ENCODE assay signal across 3 cellular contexts in the genomic region with DNA sequence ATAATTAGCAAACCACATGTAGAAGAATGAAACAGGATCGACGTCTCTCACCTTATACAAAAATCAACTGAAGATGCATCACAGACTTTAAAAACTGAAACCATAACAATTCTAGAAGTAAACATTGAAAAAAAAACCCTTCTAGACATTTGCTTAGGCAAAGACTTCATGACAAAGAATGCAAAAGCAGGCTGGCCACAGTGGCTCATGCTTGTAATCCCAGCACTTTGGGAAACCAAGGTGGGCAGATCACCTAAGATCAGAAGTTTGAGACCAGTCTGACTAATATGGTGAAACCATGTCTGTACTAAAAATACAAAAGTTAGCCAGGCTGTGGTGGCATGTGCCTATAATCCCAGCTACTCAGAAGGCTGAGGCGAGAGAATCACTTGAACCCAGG.
TF ChIP-seq lines count a peak whose summit lies in the region.

No MANE protein-coding gene starts in this region.

TF ChIP-seq in IMR-90, 13 proteins besides CTCF, POLR2A, EP300 and RAD21:
- TF ChIP-seq RCOR1 (IDR thresholded peaks at IDR 0.05; ENCODE audit: insufficient replicate concordance, low read length) (no peak), MXI1 (IDR thresholded peaks at IDR 0.05; ENCODE audit: borderline replicate concordance, low read depth, low read length) (no peak), SMC3 (IDR thresholded peaks at IDR 0.05; ENCODE audit: low read depth, low read length) (no peak), MAZ (IDR thresholded peaks at IDR 0.05; ENCODE audit: borderline replicate concordance, low read depth, low read length) (no peak), USF2 (IDR thresholded peaks at IDR 0.05; ENCODE audit: low read depth, low read length) (no peak), CEBPB (IDR thresholded peaks at IDR 0.05; ENCODE audit: low read depth, low read length) (no peak), MAFK (IDR thresholded peaks at IDR 0.05; ENCODE audit: low read depth, low read length) (no peak), CHD1 (IDR thresholded peaks at IDR 0.05; ENCODE audit: low read depth, low read length) (no peak), FOS (IDR thresholded peaks at IDR 0.05; ENCODE audit: low read depth, low read length) (no peak), RFX5 (IDR thresholded peaks at IDR 0.05; ENCODE audit: low read depth, low read length) (no peak), BHLHE40 (IDR thresholded peaks at IDR 0.05; ENCODE audit: low read depth, low read length) (no peak), NFE2L2 (IDR thresholded peaks at IDR 0.05; ENCODE audit: low read depth, low read length) (no peak)
- TF ChIP-seq, protein P1, sequence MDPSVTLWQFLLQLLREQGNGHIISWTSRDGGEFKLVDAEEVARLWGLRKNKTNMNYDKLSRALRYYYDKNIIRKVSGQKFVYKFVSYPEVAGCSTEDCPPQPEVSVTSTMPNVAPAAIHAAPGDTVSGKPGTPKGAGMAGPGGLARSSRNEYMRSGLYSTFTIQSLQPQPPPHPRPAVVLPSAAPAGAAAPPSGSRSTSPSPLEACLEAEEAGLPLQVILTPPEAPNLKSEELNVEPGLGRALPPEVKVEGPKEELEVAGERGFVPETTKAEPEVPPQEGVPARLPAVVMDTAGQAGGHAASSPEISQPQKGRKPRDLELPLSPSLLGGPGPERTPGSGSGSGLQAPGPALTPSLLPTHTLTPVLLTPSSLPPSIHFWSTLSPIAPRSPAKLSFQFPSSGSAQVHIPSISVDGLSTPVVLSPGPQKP (IDR thresholded peaks at IDR 0.05; ENCODE audit: borderline replicate concordance, low read depth, low read length) = no peak

TF ChIP-seq in GM12878, 131 proteins besides CTCF, POLR2A, EP300 and RAD21:
- TF ChIP-seq SPI1 (IDR thresholded peaks at IDR 0.05; ENCODE audit: borderline replicate concordance, insufficient read depth, low read depth, low read length) (no peak), FOXK2 (IDR thresholded peaks at IDR 0.05) (no peak), E2F4 (IDR thresholded peaks at IDR 0.05; ENCODE audit: low read depth, low read length) (no peak)

TF ChIP-seq in SK-N-SH treated with all-trans-retinoic acid at 6 μM for 48 hours, 23 proteins besides CTCF, POLR2A, EP300 and RAD21:
- TF ChIP-seq, protein P2, sequence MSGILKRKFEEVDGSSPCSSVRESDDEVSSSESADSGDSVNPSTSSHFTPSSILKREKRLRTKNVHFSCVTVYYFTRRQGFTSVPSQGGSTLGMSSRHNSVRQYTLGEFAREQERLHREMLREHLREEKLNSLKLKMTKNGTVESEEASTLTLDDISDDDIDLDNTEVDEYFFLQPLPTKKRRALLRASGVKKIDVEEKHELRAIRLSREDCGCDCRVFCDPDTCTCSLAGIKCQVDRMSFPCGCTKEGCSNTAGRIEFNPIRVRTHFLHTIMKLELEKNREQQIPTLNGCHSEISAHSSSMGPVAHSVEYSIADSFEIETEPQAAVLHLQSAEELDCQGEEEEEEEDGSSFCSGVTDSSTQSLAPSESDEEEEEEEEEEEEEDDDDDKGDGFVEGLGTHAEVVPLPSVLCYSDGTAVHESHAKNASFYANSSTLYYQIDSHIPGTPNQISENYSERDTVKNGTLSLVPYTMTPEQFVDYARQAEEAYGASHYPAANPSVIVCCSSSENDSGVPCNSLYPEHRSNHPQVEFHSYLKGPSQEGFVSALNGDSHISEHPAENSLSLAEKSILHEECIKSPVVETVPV (CRISPR knock-in tag; IDR thresholded peaks at IDR 0.05) = no peak
- TF ChIP-seq CREB5 (CRISPR knock-in tag; IDR thresholded peaks at IDR 0.05; ENCODE audit: low read depth) = no peak
- TF ChIP-seq ZNF70 (CRISPR knock-in tag; IDR thresholded peaks at IDR 0.05) = no peak
- TF ChIP-seq POU6F1 (CRISPR knock-in tag; IDR thresholded peaks at IDR 0.05; ENCODE audit: borderline replicate concordance, low read depth) = no peak
